In the genomic region with DNA sequence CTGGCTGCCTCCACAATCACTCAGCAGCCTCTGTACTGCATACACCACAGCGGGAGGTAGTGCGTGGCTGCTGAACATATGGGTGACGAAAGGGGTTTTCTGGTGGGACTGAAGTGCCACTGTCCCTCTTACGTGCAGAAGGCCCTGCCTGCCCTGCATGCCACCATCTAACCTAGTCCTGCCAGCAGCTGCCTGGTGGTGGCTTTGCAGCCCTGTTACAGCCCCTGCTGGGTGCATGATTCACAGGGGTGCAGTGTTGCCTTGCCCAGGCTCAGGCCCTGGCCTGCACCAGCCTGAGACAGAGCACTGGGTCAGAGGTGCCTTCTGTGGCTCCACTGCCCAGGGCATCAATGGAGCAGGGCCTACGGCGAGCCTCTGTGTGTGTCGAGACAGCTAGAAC, we compare ENCODE assay signal across 1 cellular context.
TF ChIP-seq lines count a peak whose summit lies in the region.

No MANE protein-coding gene starts in this region.

TF ChIP-seq in GM23338, 12 proteins besides CTCF, POLR2A, EP300 and RAD21 (continued from another document):
- no peak for TF ChIP-seq ZNF462 (CRISPR knock-in tag; IDR thresholded peaks at IDR 0.05)
- no peak for TF ChIP-seq ZNF114 (CRISPR knock-in tag; IDR thresholded peaks at IDR 0.05)
- TF ChIP-seq ETS1 (IDR thresholded peaks at IDR 0.05): no peak
- TF ChIP-seq EZH2phosphoT487 (IDR thresholded peaks at IDR 0.05; ENCODE audit: unreplicated experiment): no peak
- no peak for TF ChIP-seq EZH2 (IDR thresholded peaks at IDR 0.05; ENCODE audit: low read depth, unreplicated experiment)
- TF ChIP-seq STAT1 (IDR thresholded peaks at IDR 0.05; ENCODE audit: unreplicated experiment): no peak
- TF ChIP-seq REST (IDR thresholded peaks at IDR 0.05; ENCODE audit: unreplicated experiment): no peak
